ENCODE assay signal across 20 cellular contexts in genomic region chr12:81167694-81168093, GRCh38.
DNase-seq lines count a peak whose midpoint lies in the region; ATAC-seq, FAIRE-seq and TF ChIP-seq lines count a peak whose summit lies in the region.
"Had no signal": no experiment of that assay in that cellular context is flagged by ENCODE, and none has a peak within 500 bp of the region (broad histone marks: within the 10 kb centered on the region; RNA-seq: fewer than 3 reads in every experiment).

No MANE protein-coding gene starts in this region.

- DNase-seq in H54 (ENCODE audit: insufficient read length, low spot score) = peak; percentile 1
- DNase-seq in RWPE2 (ENCODE audit: low spot score) = no peak
- peak; percentile 13 for DNase-seq in fibroblast of villous mesenchyme (ENCODE audit: low read depth)
- DNase-seq in renal cortical epithelial cell (ENCODE audit: low read depth) = peak; percentile 43
- DNase-seq in NCI-H1105 (lab: John Stamatoyannopoulos, UW) = no peak
- DNase-seq: activated CD4-positive, alpha-beta T cell treated with anti-CD3 and anti-CD28 coated beads for 1 hour; activated naive CD8-positive, alpha-beta T cell treated with anti-CD3 and anti-CD28 coated beads for 36 hours; GDM1; hippocampal formation; Karpas-422; NCI-H2029; NCI-H69; nephron progenitor cell; stimulated activated CD4-positive, alpha-beta T cell treated with anti-CD3 and anti-CD28 coated beads, Interleukin-2, amount 100 ng/mL, for 24 hours; T-helper 1 cell had no signal

- peak overlapping the region; percentile 2 for H3K27ac ChIP-seq in RWPE2 (ENCODE audit: poor library complexity, severe bottlenecking)

- ATAC-seq in RWPE2 (ENCODE audit: low read depth) (peak; percentile 81), HG03108 (IDR thresholded peaks at IDR 0.05; ENCODE audit: unreplicated experiment) (no peak), HG03565 (IDR thresholded peaks at IDR 0.05; ENCODE audit: unreplicated experiment) (no peak)
- ATAC-seq: Panc1 had no signal

- peak; percentile 76 for FAIRE-seq in H54 (lab: Jason Lieb, UNC)
- FAIRE-seq: GM19239 had no signal

- no peaks in the 10 kb centered on the region for H3K9me3 ChIP-seq in RWPE2 (ENCODE audit: severe bottlenecking)

- TF ChIP-seq CTCF in RWPE2 (IDR thresholded peaks at IDR 0.05; ENCODE audit: poor library complexity, severe bottlenecking) = no peak
- TF ChIP-seq CTCF in fibroblast of villous mesenchyme (IDR thresholded peaks at IDR 0.05; ENCODE audit: insufficient read depth, low read depth, low read length) = no peak

- H3K4me3 ChIP-seq in RWPE2 (ENCODE audit: severe bottlenecking) (no peak overlapping the region), fibroblast of villous mesenchyme (ENCODE audit: low read depth, low read length) (no peak overlapping the region)
- H3K4me3 ChIP-seq: lung had no signal

- no peaks in the 10 kb centered on the region for H3K27me3 ChIP-seq in RWPE2 (ENCODE audit: insufficient read depth, poor library complexity, severe bottlenecking)

- H3K36me3 ChIP-seq in RWPE2 (ENCODE audit: low read depth) = no peaks in the 10 kb centered on the region

- H3K4me1 ChIP-seq in RWPE2 (ENCODE audit: insufficient read depth, poor library complexity, severe bottlenecking) = peaks cover 7% of the 10 kb centered on the region

- TF ChIP-seq POLR2A in H54 (IDR thresholded peaks at IDR 0.05; ENCODE audit: low read depth, low read length) = no peak

Comparison
In these comparisons a context has a peak if more than half of its experiments do, and no peak if none do; other contexts are left out.
1. DNase-seq: peak in H54 (single experiment), fibroblast of villous mesenchyme (single experiment) and renal cortical epithelial cell (single experiment); none in RWPE2 (single experiment) and NCI-H1105 (single experiment).